1 cellular context compared by ENCODE assay signal in genomic region chr12:25248137-25248536, GRCh38.
TF ChIP-seq lines count a peak whose summit lies in the region.

No MANE protein-coding gene starts in this region.

TF ChIP-seq in K562, 482 proteins besides CTCF, POLR2A, EP300 and RAD21:
- TF ChIP-seq SNIP1 (IDR thresholded peaks at IDR 0.05; ENCODE audit: low read depth) (no peak), ZBTB33 (CRISPR knock-in tag; IDR thresholded peaks at IDR 0.05) (peak; percentile 54; the same call in 1 of the 2 replicates), ZNF830 (CRISPR knock-in tag; IDR thresholded peaks at IDR 0.05) (no peak), ZNF217 (CRISPR knock-in tag; IDR thresholded peaks at IDR 0.05) (no peak)
